ENCODE assay signal across 8 cellular contexts in genomic region chr16:67833035-67833417, GRCh38. TPM values are rescaled to one million over a fixed set of nuclear protein-coding genes. Genes with fewer than 3 reads are reported as not detected.
DNase-seq lines count a peak whose midpoint lies in the region; ATAC-seq, FAIRE-seq and TF ChIP-seq lines count a peak whose summit lies in the region.

No MANE protein-coding gene starts in this region.

- no peak for ATAC-seq in GM19397 (IDR thresholded peaks at IDR 0.05; ENCODE audit: unreplicated experiment)

- DNase-seq in H54 (ENCODE audit: insufficient read length, low spot score): peak; percentile 71
- peak; percentile 37 to 63 for DNase-seq in SJSA1 (ENCODE audit: low read depth in 1 of 2, low spot score in 2 of 2)
- DNase-seq in esophagus muscularis mucosa (ENCODE audit: extremely low spot score): no peak
- no peak for DNase-seq in neural crest cell (ENCODE audit: low read depth, low spot score)
- no peak for DNase-seq in NCI-H1048 (lab: John Stamatoyannopoulos, UW)
- DNase-seq in GM13976 (ENCODE audit: low spot score): no peak
- no peak for DNase-seq in iPS-NIHi7 (ENCODE audit: extremely low spot score)

- H3K27ac Mint-ChIP-seq in neural crest cell (ENCODE audit: unreplicated experiment): peak overlapping the region; percentile 57

- H3K36me3 ChIP-seq in SJSA1 (peaks cover 43% of the 10 kb centered on the region), esophagus muscularis mucosa (peaks cover 34 to 43% (median 43%) of the 10 kb centered on the region in 4 donors)

- no peaks in the 10 kb centered on the region for H3K9me3 Mint-ChIP-seq in neural crest cell

- H3K4me1 ChIP-seq in SJSA1 (replicated peaks): peaks cover 5% of the 10 kb centered on the region; the same call in 1 of the 2 replicates
- peaks cover 14 to 28% (median 20%) of the 10 kb centered on the region in 4 donors for H3K4me1 ChIP-seq in esophagus muscularis mucosa

- H3K27me3 ChIP-seq in SJSA1 (replicated peaks) (no peaks in the 10 kb centered on the region), esophagus muscularis mucosa (no peaks in the 10 kb centered on the region)

- peaks cover 15% of the 10 kb centered on the region for H3K4me1 Mint-ChIP-seq in neural crest cell

- TF ChIP-seq EP300 in esophagus muscularis mucosa (IDR thresholded peaks at IDR 0.05): no peak

- H3K4me3 Mint-ChIP-seq in neural crest cell: peak overlapping the region; percentile 91

- peak; percentile 53 for FAIRE-seq in H54 (lab: Jason Lieb, UNC)

- peak overlapping the region; percentile 65 for H3K4me3 ChIP-seq in SJSA1
- peak overlapping the region; percentile 78 to 98 (median 96) for H3K4me3 ChIP-seq in esophagus muscularis mucosa

- TF ChIP-seq POLR2A in H54 (IDR thresholded peaks at IDR 0.05; ENCODE audit: low read depth, low read length) (no peak), esophagus muscularis mucosa (IDR thresholded peaks at IDR 0.05; ENCODE audit: low read depth) (no peak)

- in situ Hi-C loops in GM13976 (cut with MboI; ENCODE audit: low sequenced_read_pairs, unreplicated experiment): no loop called here

- intact Hi-C loops in esophagus muscularis mucosa (cut with DNase I): no loop called here

- H3K27me3 Mint-ChIP-seq in neural crest cell (ENCODE audit: low read depth): no peaks in the 10 kb centered on the region

- no peaks in the 10 kb centered on the region for H3K36me3 Mint-ChIP-seq in neural crest cell (ENCODE audit: low read depth)

- H3K27ac ChIP-seq in SJSA1: peak overlapping the region; percentile 50
- peak overlapping the region; percentile 80 to 85 (median 82) for H3K27ac ChIP-seq in esophagus muscularis mucosa (replicated peaks in 1 of 4)

- 0% methylated on average over 3 of the region's 3 CpGs for WGBS in esophagus muscularis mucosa

- no peak for TF ChIP-seq CTCF in esophagus muscularis mucosa (IDR thresholded peaks at IDR 0.05)
- TF ChIP-seq CTCF in neural crest cell (conservative IDR thresholded peaks at IDR 0.05): no peak
- TF ChIP-seq CTCF in GM13976 (IDR thresholded peaks at IDR 0.05; ENCODE audit: borderline replicate concordance, control extremely low read depth, extremely low read depth, insufficient read depth, missing control alignments): no peak

- H3K9me3 ChIP-seq in SJSA1 (replicated peaks) (no peaks in the 10 kb centered on the region), esophagus muscularis mucosa (no peaks in the 10 kb centered on the region)

RNA-seq across cellular contexts. Expression of gene THAP11, which starts 9.1 kb away (rescaled TPM):
- total RNA-seq in SJSA1 (2014; rRNA removed; shearing (Covaris generic)): 45.2 and 50.7 TPM in 2 replicates
- total RNA-seq in esophagus muscularis mucosa (100 to 1,000 TPM in 1 of 4 donors, 10 to 100 TPM in 3; 60.2 to 101 (median 78.3) TPM), neural crest cell (46.2 and 46.7 TPM in 2 replicates)

RNA-seq across cellular contexts. Expression of gene NUTF2, which starts 13.7 kb away (rescaled TPM):
- total RNA-seq in SJSA1 (2014; rRNA removed; shearing (Covaris generic)): 39.3 and 101 TPM in 2 replicates
- 100 to 1,000 TPM; 101 to 246 (median 174) TPM for total RNA-seq in esophagus muscularis mucosa
- total RNA-seq in neural crest cell: 185 and 191 TPM in 2 replicates

RNA-seq across cellular contexts. Expression of gene CENPT, which starts 14.5 kb away (rescaled TPM):
- total RNA-seq in SJSA1 (2014; rRNA removed; shearing (Covaris generic)): 22.4 and 31.9 TPM in 2 replicates
- total RNA-seq in esophagus muscularis mucosa (10 to 100 TPM; 30.3 to 50.7 (median 33.2) TPM), neural crest cell (78.2 and 83.5 TPM in 2 replicates)

RNA-seq across cellular contexts. Expression of gene TSNAXIP1, which starts 26.3 kb away (rescaled TPM):
- total RNA-seq in SJSA1 (2014; rRNA removed; shearing (Covaris generic)): 0.03 and 1.00 TPM in 2 replicates
- total RNA-seq in esophagus muscularis mucosa: 1 to 10 TPM in 3 of 4 donors, under 1 TPM in 1; 0.83 to 2.2 (median 1.1) TPM
- 6.6 and 7.5 TPM in 2 replicates for total RNA-seq in neural crest cell

RNA-seq across cellular contexts. Expression of gene RANBP10, which starts 26.7 kb away (rescaled TPM):
- total RNA-seq in SJSA1 (2014; rRNA removed; shearing (Covaris generic)): 3.5 and 3.9 TPM in 2 replicates
- 10 to 100 TPM in 2 of 4 donors, 1 to 10 TPM in 2; 5.8 to 12.2 (median 8.6) TPM for total RNA-seq in esophagus muscularis mucosa
- total RNA-seq in neural crest cell: 21.7 and 22.1 TPM in 2 replicates

Comparison
In these comparisons a context has a peak if more than half of its experiments do, and no peak if none do; other contexts are left out.
1. DNase-seq: peak in H54 (single experiment) and SJSA1 (2 of 2); none in esophagus muscularis mucosa (single experiment), neural crest cell (single experiment), NCI-H1048 (single experiment), GM13976 (single experiment) and iPS-NIHi7 (single experiment).